1 cellular context compared by ENCODE assay signal in the genomic region with DNA sequence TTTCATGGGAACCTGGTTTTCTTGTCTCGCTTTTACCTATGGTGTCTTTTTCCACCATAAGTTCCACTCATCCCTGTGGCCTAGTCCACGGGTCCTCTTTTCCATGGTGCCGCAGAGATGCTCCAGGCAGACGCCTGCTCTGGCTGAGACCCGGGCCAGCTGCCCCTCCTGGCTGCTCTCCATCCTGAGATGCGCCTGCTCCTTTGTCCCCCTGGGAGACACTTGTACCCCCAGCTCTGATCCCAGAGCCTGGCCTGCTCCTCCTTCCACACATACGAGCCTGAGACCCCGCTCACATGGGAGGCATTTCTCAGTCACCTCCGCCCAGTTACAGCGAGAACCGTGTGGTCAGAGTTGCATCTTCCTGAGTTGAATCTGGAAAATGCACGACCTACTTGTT.
TF ChIP-seq lines count a peak whose summit lies in the region.

No MANE protein-coding gene starts in this region.

TF ChIP-seq in K562, 482 proteins besides CTCF, POLR2A, EP300 and RAD21:
- no peak for TF ChIP-seq MYBL2 (IDR thresholded peaks at IDR 0.05; ENCODE audit: low read depth)
- TF ChIP-seq MYBL2 (CRISPR knock-in tag; IDR thresholded peaks at IDR 0.05; ENCODE audit: borderline replicate concordance) = 0 out of 2 replicates have a peak, but pooled peaks have one; percentile 50
- TF ChIP-seq DPF2 (IDR thresholded peaks at IDR 0.05) = no peak
